In genomic region chr11:19935507-19935906, GRCh38 we compare ENCODE assay signal across 14 cellular contexts.
A peak's percentile ranks its signal among the peaks of the same experiment; 100 is the strongest.
DNase-seq lines count a peak whose midpoint lies in the region; ATAC-seq and TF ChIP-seq lines count a peak whose summit lies in the region.
"Had no signal": no experiment of that assay in that cellular context is flagged by ENCODE, and none has a peak within 500 bp of the region (broad histone marks: within the 10 kb centered on the region; RNA-seq: fewer than 3 reads in every experiment).

No MANE protein-coding gene starts in this region.

- H3K9me3 Mint-ChIP-seq in CD8-positive, alpha-beta memory T cell: no peaks in the 10 kb centered on the region
- H3K9me3 Mint-ChIP-seq: activated CD4-positive, alpha-beta memory T cell treated with anti-CD3 and anti-CD28 coated beads for 36 hours had no signal

- no peak overlapping the region for H4K8ac ChIP-seq in mesendoderm (ENCODE audit: low read depth, low read length)

- H4K5ac ChIP-seq in mesendoderm (ENCODE audit: low read length): no peak overlapping the region

- H3K9me3 ChIP-seq in CD8-positive, alpha-beta memory T cell (ENCODE audit: low read length): no peaks in the 10 kb centered on the region
- H3K9me3 ChIP-seq: esophagus squamous epithelium, vagina had no signal

- no peak overlapping the region for H3K4me3 ChIP-seq in BJ (ENCODE audit: low read depth, low read length)
- H3K4me3 ChIP-seq in cardiac fibroblast (replicated peaks in 1 of 2; ENCODE audit: low read depth in 2 of 2, low read length in 2 of 2): no peak overlapping the region
- H3K4me3 ChIP-seq in mesendoderm (ENCODE audit: low read length): no peak overlapping the region
- no peak overlapping the region for H3K4me3 ChIP-seq in CD8-positive, alpha-beta memory T cell (ENCODE audit: low read length)
- H3K4me3 ChIP-seq: esophagus squamous epithelium, SK-N-MC, vagina had no signal

- no peak overlapping the region for H2AK5ac ChIP-seq in mesendoderm (ENCODE audit: low read length)

- H3K79me2 ChIP-seq in mesendoderm (ENCODE audit: control insufficient read depth, insufficient read depth, low read length): no peaks in the 10 kb centered on the region

- no peak overlapping the region for H3K27ac ChIP-seq in mesendoderm (ENCODE audit: low read depth, low read length)
- no peak overlapping the region for H3K27ac ChIP-seq in CD8-positive, alpha-beta memory T cell (ENCODE audit: low read depth, low read length)
- H3K27ac ChIP-seq: C4-2B, esophagus squamous epithelium, SK-N-MC, vagina had no signal

- H3K56ac ChIP-seq in mesendoderm (ENCODE audit: low read length): no peak overlapping the region

- no peaks in the 10 kb centered on the region for H3K4me1 ChIP-seq in mesendoderm (ENCODE audit: control insufficient read depth, low read depth, low read length)
- H3K4me1 ChIP-seq in CD8-positive, alpha-beta memory T cell (ENCODE audit: insufficient read depth, low read length): no peaks in the 10 kb centered on the region
- H3K4me1 ChIP-seq: vagina had no signal

- H3K36me3 Mint-ChIP-seq in CD8-positive, alpha-beta memory T cell: no peaks in the 10 kb centered on the region
- H3K36me3 Mint-ChIP-seq: activated CD4-positive, alpha-beta memory T cell treated with anti-CD3 and anti-CD28 coated beads for 36 hours had no signal

- no peaks in the 10 kb centered on the region for H3K27me3 Mint-ChIP-seq in CD8-positive, alpha-beta memory T cell
- H3K27me3 Mint-ChIP-seq: activated CD4-positive, alpha-beta memory T cell treated with anti-CD3 and anti-CD28 coated beads for 36 hours; progenitor cell of endocrine pancreas had no signal

- no peak for ATAC-seq in GM19395 (IDR thresholded peaks at IDR 0.05; ENCODE audit: unreplicated experiment)

- CTCF ChIA-PET in BJ (lab: Yijun Ruan, JAX): interaction anchor here (0.6 to 3.5 kb wide), 15 partner anchors 10 to 527 kb away, joined by 3 to 20 read pairs (median 4); partner anchors contain the start of gene HTATIP2
- CTCF ChIA-PET in CD8-positive, alpha-beta memory T cell (lab: Charles Lee): no interaction called here

- no peak overlapping the region for H3K27ac Mint-ChIP-seq in CD8-positive, alpha-beta memory T cell
- H3K27ac Mint-ChIP-seq: activated CD4-positive, alpha-beta memory T cell treated with anti-CD3 and anti-CD28 coated beads for 36 hours; progenitor cell of endocrine pancreas had no signal

- POLR2A ChIA-PET in BJ (lab: Charles Lee): interaction anchor here (0.5 kb wide), 1 partner anchor 264 kb away, joined by 12 read pairs; no protein-coding TSS in a partner anchor
- POLR2A ChIA-PET in CD8-positive, alpha-beta memory T cell (lab: Charles Lee): no interaction called here

- H2BK5ac ChIP-seq in mesendoderm (ENCODE audit: low read length): no peak overlapping the region

- WGBS in mesendoderm (ENCODE audit: extremely low coverage, insufficient coverage, low lambda C conversion rate): no CpG with 5 or more reads among the region's 4 CpGs

- no peak overlapping the region for H2BK15ac ChIP-seq in mesendoderm (replicated peaks; ENCODE audit: low read depth)

- H3K27me3 ChIP-seq in BJ (ENCODE audit: control insufficient read depth, insufficient read depth, low read length) (no peaks in the 10 kb centered on the region), mesendoderm (ENCODE audit: insufficient read depth, low read length, poor library complexity) (no peaks in the 10 kb centered on the region)
- no peaks in the 10 kb centered on the region for H3K27me3 ChIP-seq in CD8-positive, alpha-beta memory T cell (ENCODE audit: insufficient read depth, low read length, poor library complexity, severe bottlenecking)
- H3K27me3 ChIP-seq: esophagus squamous epithelium, vagina had no signal

- H3K4me2 ChIP-seq in mesendoderm (ENCODE audit: low read length): no peak overlapping the region

- H3K79me1 ChIP-seq in mesendoderm (ENCODE audit: low read length): no peaks in the 10 kb centered on the region

- no peak overlapping the region for H3K18ac ChIP-seq in mesendoderm (ENCODE audit: low read length)

- no peak overlapping the region for H2BK120ac ChIP-seq in mesendoderm (ENCODE audit: low read depth, low read length)

- peaks cover 0 to 2% (median 0%) of the 10 kb centered on the region in 3 donors for H3K4me1 Mint-ChIP-seq in CD8-positive, alpha-beta memory T cell

- no peak overlapping the region for H3K4ac ChIP-seq in mesendoderm (ENCODE audit: low read depth, low read length)

- DNase-seq in BJ (ENCODE audit: low read depth) (peak; percentile 76), LoVo (ENCODE audit: low spot score) (peak; percentile 2), cardiac fibroblast (ENCODE audit: low read depth in 2 of 2) (peak; percentile 62 to 90), mesendoderm (peak; percentile 90), NCI-H524 (lab: John Stamatoyannopoulos, UW) (no peak), NCI-H82 (lab: John Stamatoyannopoulos, UW) (no peak)
- no peak for DNase-seq in CD8-positive, alpha-beta memory T cell
- DNase-seq: activated CD4-positive, alpha-beta memory T cell treated with anti-CD3 and anti-CD28 coated beads for 36 hours; esophagus squamous epithelium had no signal

- peaks cover 5% of the 10 kb centered on the region for H3K36me3 ChIP-seq in BJ (ENCODE audit: control insufficient read depth, insufficient read depth, low read length)
- no peaks in the 10 kb centered on the region for H3K36me3 ChIP-seq in mesendoderm (ENCODE audit: control insufficient read depth, insufficient read depth, low read length)
- no peaks in the 10 kb centered on the region for H3K36me3 ChIP-seq in CD8-positive, alpha-beta memory T cell (ENCODE audit: insufficient read depth, low read length)

- H3K9ac ChIP-seq in mesendoderm (ENCODE audit: low read length): no peak overlapping the region

- H3K23ac ChIP-seq in mesendoderm (ENCODE audit: low read length): no peak overlapping the region

- TF ChIP-seq CTCF in BJ (IDR thresholded peaks at IDR 0.05; ENCODE audit: insufficient read depth, low read depth, low read length) (no peak), cardiac fibroblast (IDR thresholded peaks at IDR 0.05; ENCODE audit: low read depth, low read length) (no peak)

- no peak overlapping the region for H3K4me3 Mint-ChIP-seq in CD8-positive, alpha-beta memory T cell
- H3K4me3 Mint-ChIP-seq: activated CD4-positive, alpha-beta memory T cell treated with anti-CD3 and anti-CD28 coated beads for 36 hours had no signal

Comparison
In these comparisons a context has a peak if more than half of its experiments do, and no peak if none do; other contexts are left out.
1. DNase-seq: peak in BJ (single experiment), LoVo (single experiment), cardiac fibroblast (2 of 2) and mesendoderm (single experiment); none in NCI-H524 (0 of 2), NCI-H82 (single experiment) and CD8-positive, alpha-beta memory T cell (0 of 5).